In genomic region chr11:64880240-64881001, GRCh38 we compare ENCODE assay signal across 2 cellular contexts.
TF ChIP-seq lines count a peak whose summit lies in the region.

No MANE protein-coding gene starts in this region.

TF ChIP-seq in liver, 16 proteins besides CTCF, POLR2A, EP300 and RAD21:
- TF ChIP-seq FOXA2 (IDR thresholded peaks at IDR 0.05) (no peak), REST (IDR thresholded peaks at IDR 0.05) (no peak), JUND (IDR thresholded peaks at IDR 0.05) (no peak), GABPA (IDR thresholded peaks at IDR 0.05 in 1 of 2, conservative IDR thresholded peaks at IDR 0.05 in 1 of 2) (no peak), HNF4A (conservative IDR thresholded peaks at IDR 0.05) (no peak), FOXA1 (IDR thresholded peaks at IDR 0.05) (no peak)
TF ChIP-seq in liver: peak in this region for 0.

TF ChIP-seq in HepG2, 621 proteins besides CTCF, POLR2A, EP300 and RAD21:
- TF ChIP-seq AFF4 (CRISPR knock-in tag; IDR thresholded peaks at IDR 0.05) = no peak
- TF ChIP-seq STAT5B (CRISPR knock-in tag; IDR thresholded peaks at IDR 0.05) = no peak
